In genomic region chr19:8213827-8214672, GRCh38 we compare ENCODE assay signal across 1 cellular context.
A peak's percentile ranks its signal among the peaks of the same experiment; 100 is the strongest.
TF ChIP-seq lines count a peak whose summit lies in the region.

No MANE protein-coding gene starts in this region.

TF ChIP-seq in SK-N-SH treated with all-trans-retinoic acid at 6 μM for 48 hours, 23 proteins besides CTCF, POLR2A, EP300 and RAD21 (continued from another document):
- TF ChIP-seq CSRNP3 (CRISPR knock-in tag; IDR thresholded peaks at IDR 0.05): no peak
- TF ChIP-seq ESRRG (CRISPR knock-in tag; IDR thresholded peaks at IDR 0.05): no peak
- peak; percentile 94 for TF ChIP-seq ZNF70 (CRISPR knock-in tag; IDR thresholded peaks at IDR 0.05)
